ENCODE assay signal across 1 cellular context in genomic region chr3:61924065-61924740, GRCh38.
TF ChIP-seq lines count a peak whose summit lies in the region.

No MANE protein-coding gene starts in this region.

TF ChIP-seq in GM23338, 12 proteins besides CTCF, POLR2A, EP300 and RAD21 (continued from another document):
- no peak for TF ChIP-seq ZNF462 (CRISPR knock-in tag; IDR thresholded peaks at IDR 0.05)
